Comparison of ENCODE assay signal across 14 cellular contexts in genomic region chr10:43250925-43251663, GRCh38. TPM values are rescaled to one million over a fixed set of nuclear protein-coding genes. Genes with fewer than 3 reads are reported as not detected.
A peak's percentile ranks its signal among the peaks of the same experiment; 100 is the strongest.
DNase-seq lines count a peak whose midpoint lies in the region; ATAC-seq, FAIRE-seq and TF ChIP-seq lines count a peak whose summit lies in the region.
"Had no signal": no experiment of that assay in that cellular context is flagged by ENCODE, and none has a peak within 500 bp of the region (broad histone marks: within the 10 kb centered on the region; RNA-seq: fewer than 3 reads in every experiment).

No MANE protein-coding gene starts in this region.

- no peak overlapping the region for H3K4ac ChIP-seq in mesendoderm (ENCODE audit: low read depth, low read length)

- H3K9ac ChIP-seq in K562 (ENCODE audit: insufficient read depth in 1 of 2, low read depth in 2 of 2, low read length in 2 of 2), result no peak overlapping the region; a peak in 1 of 4 replicates
- no peak overlapping the region for H3K9ac ChIP-seq in mesendoderm (ENCODE audit: low read length)

- TF ChIP-seq EP300 in K562 (IDR thresholded peaks at IDR 0.05; ENCODE audit: low read length), result no peak

- no peak overlapping the region for H2BK5ac ChIP-seq in mesendoderm (ENCODE audit: low read length)

- H4K5ac ChIP-seq in mesendoderm (ENCODE audit: low read length), result no peak overlapping the region

- CTCF ChIA-PET in K562 (lab: Yijun Ruan, JAX; ENCODE audit: low intra/inter-chr PET ratio), result no interaction called here

- H3K9me1 ChIP-seq in K562 (ENCODE audit: control insufficient read depth, insufficient read depth, low read length), result no peaks in the 10 kb centered on the region

- no peak overlapping the region for H4K8ac ChIP-seq in mesendoderm (ENCODE audit: low read depth, low read length)

- no peak overlapping the region for H2AK5ac ChIP-seq in mesendoderm (ENCODE audit: low read length)

- H2BK15ac ChIP-seq in mesendoderm (replicated peaks; ENCODE audit: low read depth), result no peak overlapping the region

- no peak for TF ChIP-seq RAD21 in K562 (CRISPR knock-in tag; conservative IDR thresholded peaks at IDR 0.05 in 1 of 2, IDR thresholded peaks at IDR 0.05 in 1 of 2)

- H3K27ac ChIP-seq in K562 (ENCODE audit: extremely low read depth, low read depth, low read length) (no peak overlapping the region), mesendoderm (ENCODE audit: low read depth, low read length) (no peak overlapping the region)
- H3K27ac ChIP-seq: SK-N-MC, VCaP had no signal

- no peak overlapping the region for H3K23ac ChIP-seq in mesendoderm (ENCODE audit: low read length)

- H3K9me3 ChIP-seq in K562 (replicated peaks; ENCODE audit: control insufficient read depth, insufficient read depth, low read depth, low read length), result no peaks in the 10 kb centered on the region
- H3K9me3 ChIP-seq: MG63 had no signal

- TF ChIP-seq POLR2A in K562 (conservative IDR thresholded peaks at IDR 0.05), result no peak

- H4K20me1 ChIP-seq in K562 (replicated peaks; ENCODE audit: control insufficient read depth, insufficient read depth, low read length), result no peaks in the 10 kb centered on the region; the same call in 1 of the 2 replicates

- no peak overlapping the region for H2AFZ ChIP-seq in K562 (ENCODE audit: low read depth, low read length)

- H3K4me2 ChIP-seq in K562 (ENCODE audit: insufficient read depth, low read length) (no peak overlapping the region), mesendoderm (ENCODE audit: low read length) (no peak overlapping the region)

- no peak for FAIRE-seq in K562 (lab: Jason Lieb, UNC)
- FAIRE-seq in urothelium cell line (lab: Jason Lieb, UNC), result peak; percentile 37
- FAIRE-seq: GM12891 had no signal

- ATAC-seq in K562 (no peak), GM18517 (IDR thresholded peaks at IDR 0.05; ENCODE audit: unreplicated experiment) (no peak), GM21360 (IDR thresholded peaks at IDR 0.05; ENCODE audit: unreplicated experiment) (no peak)

- in situ Hi-C loops in K562 (cut with MboI) (no loop called here), KBM-7 (cut with MboI; ENCODE audit: low pct_unique_long_range_greater_than_20kb, low sequenced_read_pairs) (no loop called here)

- DNase-seq in activated naive CD4-positive, alpha-beta T cell treated with anti-CD3 and anti-CD28 coated beads, Interleukin-2, amount 50 U/mL, for 16 hours, result peak; percentile 7
- DNase-seq in activated naive CD4-positive, alpha-beta T cell treated with Interleukin-2 at 50 U/mL for 16 hours, result no peak
- DNase-seq in K562 (ENCODE audit: extremely low read depth in 1 of 4, low spot score in 3 of 4), result no peak
- DNase-seq in mesendoderm, result peak; percentile 32
- DNase-seq in urothelium cell line (ENCODE audit: low spot score), result no peak
- DNase-seq in KBM-7, result no peak
- DNase-seq: hippocampal formation, MG63, NCI-H2171 had no signal

- H3K79me2 ChIP-seq in K562 (ENCODE audit: control insufficient read depth, insufficient read depth, low read length) (no peaks in the 10 kb centered on the region), mesendoderm (ENCODE audit: control insufficient read depth, insufficient read depth, low read length) (no peaks in the 10 kb centered on the region)

- BruUV-seq in K562 (replicated peaks; lab: Mats Ljungman, UMichigan), result no TSS peak

- TF ChIP-seq CTCF in K562 (IDR thresholded peaks at IDR 0.05 in 2 of 3, conservative IDR thresholded peaks at IDR 0.05 in 1 of 3; ENCODE audit: insufficient read depth in 2 of 3, low read depth in 1 of 3, low read length in 3 of 3), result no peak

- no peak overlapping the region for H3K56ac ChIP-seq in mesendoderm (ENCODE audit: low read length)

- H3K27me3 ChIP-seq in K562 (ENCODE audit: control insufficient read depth in 2 of 2, insufficient read depth in 2 of 2, low read length in 2 of 2), result peaks cover 11 to 53% of the 10 kb centered on the region in 2 experiments
- H3K27me3 ChIP-seq in mesendoderm (ENCODE audit: insufficient read depth, low read length, poor library complexity), result no peaks in the 10 kb centered on the region
- H3K27me3 ChIP-seq: MG63 had no signal

- WGBS in K562 (ENCODE audit: insufficient coverage, low coverage, missing lambda C conversion rate), result 1% methylated on average over 16 of the region's 16 CpGs
- no CpG with 5 or more reads among the region's 16 CpGs for WGBS in mesendoderm (ENCODE audit: extremely low coverage, insufficient coverage, low lambda C conversion rate)

- H3K18ac ChIP-seq in mesendoderm (ENCODE audit: low read length), result no peak overlapping the region

- intact Hi-C loops in K562 (cut with micrococcal nuclease), result no loop called here

- H3K4me1 ChIP-seq in K562 (replicated peaks in 1 of 2; ENCODE audit: control insufficient read depth in 2 of 2, insufficient read depth in 2 of 2, low read length in 2 of 2) (peaks cover 0 to 43% of the 10 kb centered on the region in 2 experiments; a peak in 2 of 5 replicates), mesendoderm (ENCODE audit: control insufficient read depth, low read depth, low read length) (no peaks in the 10 kb centered on the region)

- no peak overlapping the region for H3K4me3 ChIP-seq in K562
- H3K4me3 ChIP-seq in mesendoderm (ENCODE audit: low read length), result no peak overlapping the region
- H3K4me3 ChIP-seq: MG63, SK-N-MC had no signal

- H3K79me1 ChIP-seq in mesendoderm (ENCODE audit: low read length), result no peaks in the 10 kb centered on the region

- POLR2A ChIA-PET in K562 (lab: Yijun Ruan, JAX), result interaction anchor here (0.7 to 1.3 kb wide), 2 partner anchors 18 to 25 kb away, joined by 3 to 5 read pairs; no protein-coding TSS in a partner anchor

- no peak overlapping the region for H2BK120ac ChIP-seq in mesendoderm (ENCODE audit: low read depth, low read length)

- H3K36me3 ChIP-seq in K562 (ENCODE audit: control insufficient read depth, insufficient read depth, low read length), result no peaks in the 10 kb centered on the region
- no peaks in the 10 kb centered on the region for H3K36me3 ChIP-seq in mesendoderm (ENCODE audit: control insufficient read depth, insufficient read depth, low read length)
- H3K36me3 ChIP-seq: MG63 had no signal

TF ChIP-seq in K562, 482 proteins besides CTCF, POLR2A, EP300 and RAD21 (continues in another document):
- TF ChIP-seq TFAM (CRISPR knock-in tag; conservative IDR thresholded peaks at IDR 0.05) (no peak), BRD4 (IDR thresholded peaks at IDR 0.05) (no peak), HMGN3 (IDR thresholded peaks at IDR 0.05; ENCODE audit: borderline replicate concordance, extremely low read depth, insufficient read length, low read depth, low read length) (no peak), RUNX1 (IDR thresholded peaks at IDR 0.05; ENCODE audit: low read depth) (no peak), TAF7 (tag; IDR thresholded peaks at IDR 0.05) (no peak), CBFA2T2 (conservative IDR thresholded peaks at IDR 0.05) (no peak), SP1 (CRISPR knock-in tag; IDR thresholded peaks at IDR 0.05) (no peak), ZNF717 (CRISPR knock-in tag; IDR thresholded peaks at IDR 0.05) (no peak), ARHGAP35 (IDR thresholded peaks at IDR 0.05; ENCODE audit: partially characterized antibody) (no peak), PBX2 (CRISPR knock-in tag; IDR thresholded peaks at IDR 0.05; ENCODE audit: low read depth) (no peak), PBX2 (tag; conservative IDR thresholded peaks at IDR 0.05; ENCODE audit: low read depth) (peak; percentile 80), ZNF785 (CRISPR knock-in tag; IDR thresholded peaks at IDR 0.05) (no peak), ZNF445 (CRISPR knock-in tag; IDR thresholded peaks at IDR 0.05; ENCODE audit: low read depth) (no peak), POLR3G (IDR thresholded peaks at IDR 0.05; ENCODE audit: extremely low read depth, insufficient read length, insufficient replicate concordance) (no peak), NCOA1 (IDR thresholded peaks at IDR 0.05; ENCODE audit: low read depth) (no peak), ZNF184 (CRISPR knock-in tag; IDR thresholded peaks at IDR 0.05) (no peak)

RNA-seq across cellular contexts. Expression of gene RASGEF1A, which starts 15.8 kb away (rescaled TPM):
- total RNA-seq in K562 (2011; cell fraction: chromatin; rRNA removed; ENCODE audit: low replicate concordance), result 16.2 and 38.5 TPM in 2 replicates
- 29.0 and 30.1 TPM in 2 replicates for total RNA-seq in K562 (2011; cell fraction: nucleolus; rRNA removed)
- total RNA-seq in K562 (2011; cell fraction: nucleoplasm; rRNA removed), result 17.3 and 19.3 TPM in 2 replicates
- total RNA-seq in K562 (2014; rRNA removed) (29.7 and 32.0 TPM in 2 replicates), K562 (2014; rRNA removed; fragmentation: Illumina TruSeq; extraction: Trizol) (8.1 and 9.2 TPM in 2 replicates), K562 (2015; rRNA removed; fragmentation: Illumina TruSeq; extraction: Trizol) (9.8 and 10.2 TPM in 2 replicates), K562 (2021) (20.9 and 21.5 TPM in 2 replicates)
- polyA plus RNA-seq in K562 (2011; rRNA removed) (25.3 and 28.7 TPM in 2 replicates), K562 (2014; fragmentation: Illumina TruSeq; extraction: Trizol) (14.7 and 18.9 TPM in 2 replicates), K562 (2014; fragmentation: Nextera tagmentation; extraction: Ambion mirVana) (1 to 10 TPM; 1.6 to 2.9 TPM), K562 (2014; rRNA removed) (24.2 and 27.9 TPM in 2 replicates)
- 27.5 and 49.3 TPM in 2 replicates for polyA plus RNA-seq in K562 (2011; cell fraction: cytosol; rRNA removed)
- 38.8 and 68.7 TPM in 2 replicates for polyA plus RNA-seq in K562 (2011; cell fraction: nucleus; rRNA removed)
- polyA plus RNA-seq in K562 (2012), result 7.4 and 13.1 TPM in 2 replicates
- polyA minus RNA-seq in K562 (2011; rRNA and poly(A)+ RNA removed), result 9.3 and 18.5 TPM in 2 replicates
- 19.4 and 20.6 TPM in 2 replicates for polyA minus RNA-seq in K562 (2011; cell fraction: cytosol; rRNA and poly(A)+ RNA removed)
- 21.3 TPM in 2 replicates for polyA minus RNA-seq in K562 (2011; cell fraction: nucleus; rRNA and poly(A)+ RNA removed)
- 6.9 TPM for polyA plus RNA-seq in mesendoderm (2013, experiment 1 of 2)
- 7.5 TPM for polyA plus RNA-seq in mesendoderm (2013, experiment 2 of 2)

Comparison
In these comparisons a context has a peak if more than half of its experiments do, and no peak if none do; other contexts are left out.
1. DNase-seq: peak in activated naive CD4-positive, alpha-beta T cell treated with anti-CD3 and anti-CD28 coated beads, Interleukin-2, amount 50 U/mL, for 16 hours (single experiment) and mesendoderm (single experiment); none in activated naive CD4-positive, alpha-beta T cell treated with Interleukin-2 at 50 U/mL for 16 hours (single experiment), K562 (0 of 4), urothelium cell line (single experiment) and KBM-7 (single experiment).